ENCODE assay signal across 25 cellular contexts in the genomic region with DNA sequence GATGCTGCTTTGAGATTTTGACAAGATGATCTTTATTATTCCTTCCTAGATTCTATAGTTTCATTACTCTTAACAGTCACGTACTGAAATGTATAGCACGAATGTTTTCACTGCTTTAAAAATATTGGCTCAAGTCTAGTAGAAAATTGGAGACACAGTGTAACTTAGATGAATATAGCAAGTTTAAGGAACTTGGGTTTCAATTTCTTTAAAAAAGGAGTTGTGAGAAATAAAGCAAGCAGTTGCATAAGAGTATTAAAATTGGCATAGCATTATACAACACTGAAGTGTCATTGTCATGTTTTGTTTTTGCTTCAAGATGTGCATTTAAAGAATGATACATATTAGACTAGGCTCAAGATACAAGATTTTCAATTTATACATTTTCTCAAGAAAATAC.
"Had no signal": no experiment of that assay in that cellular context is flagged by ENCODE, and none has a peak within 500 bp of the region (broad histone marks: within the 10 kb centered on the region; RNA-seq: fewer than 3 reads in every experiment).

No MANE protein-coding gene starts in this region.

- H3K4me2 ChIP-seq: neural progenitor cell had no signal

- ATAC-seq: natural killer cell; psoas muscle; right cardiac atrium; right lobe of liver; stimulated activated effector memory CD8-positive, alpha-beta T cell treated with anti-CD3 and anti-CD28 coated beads, Interleukin-12 subunit alpha, Interleukin-12 subunit beta, amount 100 ng/mL, for 72 hours; stimulated activated naive B cell treated with anti-CD40 and anti-IgM and Interleukin-4, amounts not matched to agents 10 μg/mL and 1 μg/mL and 100 μg/mL, for 72 hours; upper lobe of right lung had no signal

- H3K36me3 ChIP-seq: neural progenitor cell, ovary, right lobe of liver, sigmoid colon, stomach, suprapubic skin, tibial artery, transverse colon, upper lobe of right lung, uterus had no signal

- H3K4me3 ChIP-seq: neural progenitor cell, ovary, psoas muscle, right lobe of liver, sigmoid colon, stomach, suprapubic skin, testis, tibial artery, transverse colon, upper lobe of right lung, uterus had no signal

- H3K4me1 ChIP-seq: neural progenitor cell, parathyroid adenoma, psoas muscle, right lobe of liver, sigmoid colon, stomach, suprapubic skin, testis, tibial artery, transverse colon, upper lobe of right lung, uterus had no signal

- H3K79me2 ChIP-seq: parathyroid adenoma had no signal

- DNase-seq: natural killer cell; occipital lobe; ovary; posterior cingulate gyrus; psoas muscle; right cardiac atrium; right lobe of liver; sigmoid colon; small intestine; stimulated activated CD4-positive, alpha-beta T cell treated with anti-CD3 and anti-CD28 coated beads, Interleukin-15, amount 100 ng/mL, for 24 hours; stimulated activated CD4-positive, alpha-beta T cell treated with anti-CD3 and anti-CD28 coated beads, Interleukin-2, amount 100 ng/mL, for 24 hours; stimulated activated CD4-positive, alpha-beta T cell treated with anti-CD3 and anti-CD28 coated beads, Interleukin-2, amount 100 ng/mL, for 48 hours; stimulated activated CD4-positive, alpha-beta T cell treated with anti-CD3 and anti-CD28 coated beads, Interleukin-4, amount 100 ng/mL, for 24 hours; stimulated activated naive B cell treated with anti-CD40 and anti-IgM and Interleukin-4, amounts not matched to agents 10 μg/mL and 1 μg/mL and 100 μg/mL, for 72 hours; stimulated activated naive CD4-positive, alpha-beta T cell treated with Interleukin-2 at 50 U/mL for 16 hours; stomach; testis; tibial artery; transverse colon; upper lobe of right lung; uterus had no signal

- H3K27me3 ChIP-seq: neural progenitor cell, ovary, right lobe of liver, sigmoid colon, stomach, suprapubic skin, testis, tibial artery, transverse colon, upper lobe of right lung, uterus had no signal

- H3K27ac ChIP-seq: neural progenitor cell, ovary, parathyroid adenoma, psoas muscle, right lobe of liver, sigmoid colon, stomach, suprapubic skin, testis, tibial artery, transverse colon, upper lobe of right lung, uterus had no signal

- H3K9ac ChIP-seq: neural progenitor cell, parathyroid adenoma had no signal
